20 cellular contexts compared by ENCODE assay signal in genomic region chr12:13504074-13504473, GRCh38.
DNase-seq lines count a peak whose midpoint lies in the region; ATAC-seq, FAIRE-seq and TF ChIP-seq lines count a peak whose summit lies in the region.
"Had no signal": no experiment of that assay in that cellular context is flagged by ENCODE, and none has a peak within 500 bp of the region (broad histone marks: within the 10 kb centered on the region; RNA-seq: fewer than 3 reads in every experiment).

No MANE protein-coding gene starts in this region.

- H2BK5ac ChIP-seq in H1 (ENCODE audit: low read depth, low read length): no peak overlapping the region

- H3K4me1 ChIP-seq in KMS-11 (ENCODE audit: low read depth, poor library complexity, severe bottlenecking): peaks cover 35% of the 10 kb centered on the region
- peaks cover 2 to 9% (median 4%) of the 10 kb centered on the region in 4 experiments; a peak in 5 of 7 replicates for H3K4me1 ChIP-seq in H1 (replicated peaks in 1 of 4; ENCODE audit: control insufficient read depth in 3 of 4, insufficient read depth in 4 of 4, low read length in 3 of 4)
- peaks cover 0 to 2% (median 0%) of the 10 kb centered on the region in 6 donors for H3K4me1 ChIP-seq in spleen
- H3K4me1 ChIP-seq: breast epithelium had no signal

- no peak overlapping the region for H3K23ac ChIP-seq in H1 (ENCODE audit: insufficient read length)

- no peak overlapping the region for H4K91ac ChIP-seq in H1 (replicated peaks; ENCODE audit: insufficient read length, low read length)

- H3K23me2 ChIP-seq in H1 (ENCODE audit: low read depth, low read length): no peaks in the 10 kb centered on the region

- H3K27me3 ChIP-seq in KMS-11 (ENCODE audit: insufficient read depth, low read depth): no peaks in the 10 kb centered on the region
- peaks cover 0 to 3% (median 0%) of the 10 kb centered on the region in 4 experiments; a peak in 1 of 7 replicates for H3K27me3 ChIP-seq in H1 (replicated peaks in 1 of 4; ENCODE audit: control insufficient read depth in 3 of 4, extremely low read depth in 1 of 4, insufficient read depth in 3 of 4, low read length in 3 of 4)
- no peaks in the 10 kb centered on the region for H3K27me3 ChIP-seq in spleen (replicated peaks in 1 of 7)
- H3K27me3 ChIP-seq: breast epithelium, Peyer's patch had no signal

- no peak overlapping the region for H2BK20ac ChIP-seq in H1 (ENCODE audit: low read length)

- H3K79me1 ChIP-seq in H1 (ENCODE audit: low read depth, low read length): no peaks in the 10 kb centered on the region

- H3K14ac ChIP-seq in H1 (ENCODE audit: insufficient read length): no peak overlapping the region

- H3K9ac ChIP-seq in KMS-11: no peak overlapping the region
- no peak overlapping the region for H3K9ac ChIP-seq in H1 (replicated peaks in 1 of 4; ENCODE audit: extremely low read depth in 1 of 4, low read depth in 3 of 4, low read length in 3 of 4)

- no peak overlapping the region for H2BK15ac ChIP-seq in H1 (ENCODE audit: low read length)

- H3K79me2 ChIP-seq in KMS-11 (ENCODE audit: insufficient read depth, low read depth): no peaks in the 10 kb centered on the region
- no peaks in the 10 kb centered on the region for H3K79me2 ChIP-seq in H1 (ENCODE audit: control insufficient read depth in 1 of 2, insufficient read depth in 2 of 2, low read length in 2 of 2)

- no peak for TF ChIP-seq POLR2A in H1 (IDR thresholded peaks at IDR 0.05; ENCODE audit: control extremely low read depth in 1 of 2, low read depth in 2 of 2, low read length in 2 of 2)
- no peak for TF ChIP-seq POLR2A in GM12891 (IDR thresholded peaks at IDR 0.05; ENCODE audit: low read depth, low read length)
- TF ChIP-seq POLR2A in spleen (IDR thresholded peaks at IDR 0.05): no peak

- H4K20me1 ChIP-seq in KMS-11 (ENCODE audit: insufficient read depth) (no peaks in the 10 kb centered on the region), H1 (replicated peaks in 1 of 2; ENCODE audit: control insufficient read depth in 1 of 2, insufficient read depth in 2 of 2, low read length in 2 of 2) (no peaks in the 10 kb centered on the region)

- no peak overlapping the region for H2BK120ac ChIP-seq in H1 (replicated peaks; ENCODE audit: low read depth, low read length)

- TF ChIP-seq CTCF in KMS-11 (conservative IDR thresholded peaks at IDR 0.05; ENCODE audit: low read depth, low read length): no peak
- TF ChIP-seq CTCF in H1 (IDR thresholded peaks at IDR 0.05; ENCODE audit: control extremely low read depth in 1 of 3, insufficient read depth in 1 of 3, low read depth in 1 of 3, low read length in 3 of 3): no peak
- no peak for TF ChIP-seq CTCF in spleen (IDR thresholded peaks at IDR 0.05 in 8 of 11, conservative IDR thresholded peaks at IDR 0.05 in 3 of 11)

- H4K8ac ChIP-seq in H1 (ENCODE audit: extremely low read depth, insufficient read depth, low read length): no peak overlapping the region

- DNase-seq in H1 (ENCODE audit: low read depth in 1 of 2, low spot score in 2 of 2) (no peak), renal cortical epithelial cell (ENCODE audit: low read depth) (peak; percentile 32), GM12891 (ENCODE audit: insufficient read length, low spot score) (no peak), C1 segment of cervical spinal cord (lab: John Stamatoyannopoulos, UW) (no peak), spleen (no peak)
- DNase-seq: activated CD8-positive, alpha-beta T cell treated with anti-CD3 and anti-CD28 coated beads, Interleukin-2, amount 10 ng/mL, durations not matched to agents 7 days and 5 days; activated naive CD4-positive, alpha-beta T cell treated with anti-CD3 and anti-CD28 coated beads, Interleukin-2, amount 10 ng/mL, durations not matched to agents 7 days and 5 days; activated T-cell treated with anti-CD3 and anti-CD28 coated beads, Interleukin-2, amount 50 U/mL, for 24 hours; dermis blood vessel endothelial cell; H9; NCI-H187; NCI-H2227 treated with DMSO at 0.1 percent for 48 hours; nucleus accumbens; Peyer's patch had no signal

- H3K4me3 ChIP-seq in KMS-11 (IDR thresholded peaks at IDR 0.05; ENCODE audit: insufficient read depth, low read depth, low read length): no peak overlapping the region
- H3K4me3 ChIP-seq in H1 (ENCODE audit: extremely low read depth in 1 of 4, insufficient read depth in 2 of 4, low read depth in 3 of 4, low read length in 4 of 4): no peak overlapping the region
- no peak overlapping the region for H3K4me3 ChIP-seq in spleen
- H3K4me3 ChIP-seq: breast epithelium, Peyer's patch, SK-N-MC had no signal

- CTCF ChIA-PET in H1 (lab: Charles Lee; ENCODE audit: partially characterized antibody): interaction anchor here (1.0 to 2.3 kb wide), 4 partner anchors 11 to 249 kb away, joined by 3 to 8 read pairs (median 4); no protein-coding TSS in a partner anchor

- POLR2A ChIA-PET in H1 (lab: Charles Lee; ENCODE audit: partially characterized antibody): no interaction called here

- H3K27ac ChIP-seq in KMS-11 (peak overlapping the region; percentile 53; the same call in 1 of the 2 replicates), H1 (ENCODE audit: low read depth, low read length) (no peak overlapping the region), spleen (no peak overlapping the region)
- H3K27ac ChIP-seq: breast epithelium, Peyer's patch, SK-N-MC had no signal

- peak overlapping the region; percentile 38; the same call in 1 of the 2 replicates for H3K4me2 ChIP-seq in KMS-11
- H3K4me2 ChIP-seq in H1 (ENCODE audit: insufficient read depth in 1 of 2, low read depth in 2 of 2, low read length in 2 of 2): no peak overlapping the region

- no peak for TF ChIP-seq EP300 in H1 (IDR thresholded peaks at IDR 0.05; ENCODE audit: borderline replicate concordance in 1 of 2, low read depth in 2 of 2, low read length in 2 of 2)

- H3K18ac ChIP-seq in H1 (ENCODE audit: extremely low read depth, low read length): no peak overlapping the region

- FAIRE-seq in H1 (lab: Jason Lieb, UNC) (no peak), GM12891 (lab: Jason Lieb, UNC) (no peak)
- FAIRE-seq: GM19239 had no signal

- H2AFZ ChIP-seq in KMS-11 (ENCODE audit: low read depth): peak overlapping the region; percentile 24; the same call in 1 of the 2 replicates
- 0 out of 2 replicates have a peak overlapping the region, but pooled peaks have one; percentile 46 for H2AFZ ChIP-seq in H1 (ENCODE audit: low read length)

- no peaks in the 10 kb centered on the region for H3K36me3 ChIP-seq in KMS-11 (ENCODE audit: insufficient read depth)
- no peaks in the 10 kb centered on the region for H3K36me3 ChIP-seq in H1 (ENCODE audit: control insufficient read depth in 2 of 4, insufficient read depth in 4 of 4, low read length in 3 of 4)
- H3K36me3 ChIP-seq in spleen: no peaks in the 10 kb centered on the region
- H3K36me3 ChIP-seq: breast epithelium, Peyer's patch had no signal

- intact Hi-C loops in spleen (cut with DNase I; ENCODE audit: low total_unique reads): no loop called here

- no peak overlapping the region for H4K5ac ChIP-seq in H1 (ENCODE audit: insufficient read length, low read depth, low read length)

- H2AK5ac ChIP-seq in H1 (ENCODE audit: low read depth, low read length): no peak overlapping the region

- ATAC-seq in GM21723 (IDR thresholded peaks at IDR 0.05; ENCODE audit: unreplicated experiment) (peak; percentile 50), GM19328 (IDR thresholded peaks at IDR 0.05; ENCODE audit: unreplicated experiment) (no peak)
- ATAC-seq: activated CD8-positive, alpha-beta T cell treated with anti-CD3 and anti-CD28 coated beads, Interleukin-2, amount 10 ng/mL, durations not matched to agents 7 days and 5 days had no signal

- TF ChIP-seq RAD21 in H1 (IDR thresholded peaks at IDR 0.05 in 1 of 2, conservative IDR thresholded peaks at IDR 0.05 in 1 of 2; ENCODE audit: low read depth in 2 of 2, low read length in 2 of 2): no peak

- peaks cover 0 to 3% of the 10 kb centered on the region in 2 experiments; a peak in 1 of 4 replicates for H3K9me3 ChIP-seq in H1 (ENCODE audit: insufficient read depth in 2 of 2, low read depth in 1 of 2, low read length in 1 of 2)
- no peaks in the 10 kb centered on the region for H3K9me3 ChIP-seq in spleen
- H3K9me3 ChIP-seq: breast epithelium, Peyer's patch had no signal

- H3K4ac ChIP-seq in H1 (replicated peaks; ENCODE audit: insufficient read length, low read depth, low read length): no peak overlapping the region

- no peak overlapping the region for H3K56ac ChIP-seq in H1 (replicated peaks; ENCODE audit: insufficient read length, low read depth, low read length)

- H2BK12ac ChIP-seq in H1 (ENCODE audit: low read depth, low read length): no peak overlapping the region

TF ChIP-seq in H1, 55 proteins besides CTCF, POLR2A, EP300 and RAD21 (continues in another document):
- TF ChIP-seq GTF2F1 (IDR thresholded peaks at IDR 0.05; ENCODE audit: borderline replicate concordance, low read depth, low read length): no peak
- no peak for TF ChIP-seq HDAC6 (IDR thresholded peaks at IDR 0.05; ENCODE audit: low read depth, low read length)
- no peak for TF ChIP-seq CBX8 (IDR thresholded peaks at IDR 0.05; ENCODE audit: borderline replicate concordance, low read depth, low read length)
- TF ChIP-seq SIRT6 (IDR thresholded peaks at IDR 0.05; ENCODE audit: low read length): no peak
- no peak for TF ChIP-seq NANOG (IDR thresholded peaks at IDR 0.05; ENCODE audit: insufficient read depth, low read depth, low read length, poor library complexity, severe bottlenecking)
- TF ChIP-seq EZH2 (IDR thresholded peaks at IDR 0.05; ENCODE audit: low read depth, low read length, severe bottlenecking): no peak
- TF ChIP-seq RNF2 (IDR thresholded peaks at IDR 0.05; ENCODE audit: borderline replicate concordance, low read depth, low read length, missing control alignments, poor library complexity, severe bottlenecking): no peak
- TF ChIP-seq BRCA1 (IDR thresholded peaks at IDR 0.05; ENCODE audit: low read depth, low read length): no peak
- TF ChIP-seq POLR2AphosphoS5 (IDR thresholded peaks at IDR 0.05; ENCODE audit: low read depth, low read length): no peak
- no peak for TF ChIP-seq SUZ12 (IDR thresholded peaks at IDR 0.05; ENCODE audit: low read length)

TF ChIP-seq in GM12891, 5 proteins besides CTCF, POLR2A, EP300 and RAD21:
- TF ChIP-seq POLR2AphosphoS5 (IDR thresholded peaks at IDR 0.05; ENCODE audit: low read depth, low read length) (no peak), SPI1 (IDR thresholded peaks at IDR 0.05; ENCODE audit: low read depth, low read length) (no peak), TAF1 (IDR thresholded peaks at IDR 0.05; ENCODE audit: low read depth, low read length) (no peak), PAX5 (IDR thresholded peaks at IDR 0.05; ENCODE audit: insufficient read depth, low read length, severe bottlenecking) (no peak)
